In genomic region chr21:29514652-29515247, GRCh38 we compare ENCODE assay signal across 7 cellular contexts.
"Had no signal": no experiment of that assay in that cellular context is flagged by ENCODE, and none has a peak within 500 bp of the region (broad histone marks: within the 10 kb centered on the region; RNA-seq: fewer than 3 reads in every experiment).

No MANE protein-coding gene starts in this region.

- H3K27ac ChIP-seq: HL-60, KMS-11 had no signal

- H3K4me2 ChIP-seq: KMS-11 had no signal

- DNase-seq: IMR-90, KBM-7, KG1 had no signal

- ATAC-seq: HepG2 had no signal

- FAIRE-seq: HepG2, HTR-8/SVneo had no signal

- H3K9ac ChIP-seq: KMS-11 had no signal
